25 cellular contexts compared by ENCODE assay signal in the genomic region with DNA sequence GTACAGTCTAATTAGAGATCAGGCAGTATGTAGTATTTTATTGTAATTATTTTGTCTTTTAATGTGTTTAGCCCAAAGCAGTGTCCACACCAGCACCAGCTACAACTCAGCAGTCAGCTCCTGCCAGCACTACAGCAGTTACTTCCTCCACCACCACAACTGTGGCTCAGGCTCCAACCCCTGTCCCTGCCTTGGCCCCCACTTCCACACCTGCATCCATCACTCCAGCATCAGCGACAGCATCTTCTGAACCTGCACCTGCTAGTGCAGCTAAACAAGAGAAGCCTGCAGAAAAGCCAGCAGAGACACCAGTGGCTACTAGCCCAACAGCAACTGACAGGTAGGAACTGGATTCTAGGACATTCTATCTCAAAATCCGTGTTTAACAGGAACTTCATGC.
"Had no signal": no experiment of that assay in that cellular context is flagged by ENCODE, and none has a peak within 500 bp of the region (broad histone marks: within the 10 kb centered on the region; RNA-seq: fewer than 3 reads in every experiment).

No MANE protein-coding gene starts in this region.

- ATAC-seq: activated CD8-positive, alpha-beta memory T cell treated with anti-CD3 and anti-CD28 coated beads, Interleukin-2, amount 10 ng/mL, durations not matched to agents 7 days and 5 days; activated T-cell treated with anti-CD3 and anti-CD28 coated beads, Interleukin-2, amount 50 U/mL, for 4 hours; PC-3 had no signal

- DNase-seq: activated B cell treated with CpG ODN at 0.5 μM for 24 hours; activated CD4-positive, alpha-beta T cell treated with anti-CD3 and anti-CD28 coated beads for 1 hour; activated CD4-positive, alpha-beta T cell treated with anti-CD3 and anti-CD28 coated beads, Interleukin-2, amount 10 ng/mL, durations not matched to agents 24 days and 14 days; activated CD4-positive, alpha-beta T cell treated with anti-CD3 and anti-CD28 coated beads, Interleukin-2, amount 50 U/mL, for 48 hours; activated CD8-positive, alpha-beta memory T cell treated with anti-CD3 and anti-CD28 coated beads, Interleukin-2, amount 10 ng/mL, durations not matched to agents 7 days and 5 days; activated gamma-delta T cell treated with Interleukin-2 at 50 U/mL for 16 hours; activated naive CD4-positive, alpha-beta T cell treated with anti-CD3 and anti-CD28 coated beads, Interleukin-2, amount 10 ng/mL, durations not matched to agents 7 days and 5 days; activated naive CD8-positive, alpha-beta T cell treated with anti-CD3 and anti-CD28 coated beads for 36 hours; activated T-cell treated with anti-CD3 and anti-CD28 coated beads, Interleukin-2, amount 50 U/mL, for 4 hours; cerebellar nuclear complex; Karpas-422; MM.1S; NCI-H1105; NCI-H1436; NCI-H1694 treated with DMSO at 0.1 percent for 48 hours; NCI-H2029 treated with DMSO at 0.1 percent for 48 hours; NCI-H345; NCI-H510A; NCI-H69; PC-3; SHP77; T-helper 9 cell had no signal

- H3K9me3 Mint-ChIP-seq: activated B cell treated with CpG ODN at 0.5 μM for 24 hours; activated CD4-positive, alpha-beta T cell treated with anti-CD3 and anti-CD28 coated beads, Interleukin-2, amount 10 ng/mL, durations not matched to agents 24 days and 14 days; activated naive CD4-positive, alpha-beta T cell treated with anti-CD3 and anti-CD28 coated beads, Interleukin-2, amount 10 ng/mL, durations not matched to agents 7 days and 5 days; activated T-cell treated with anti-CD3 and anti-CD28 coated beads, Interleukin-2, amount 50 U/mL, for 4 hours; activated T-helper 2 cell treated with anti-CD3 and anti-CD28 coated beads, Interferon-gamma antibody, Interleukin-2, Interleukin-4, amounts not matched to agents 10 μg/mL and 5 μg/mL and 100 μg/mL, durations not matched to agents 14 hours and 24 hours and 36 hours; T-helper 1 cell treated with Interleukin-12 subunit alpha and Interleukin-12 subunit beta and Interleukin-4 antibody, amounts not matched to agents 30 μg/mL and 1 μg/mL, for 36 hours had no signal

- H3K27me3 Mint-ChIP-seq: activated B cell treated with CpG ODN at 0.5 μM for 24 hours; activated CD4-positive, alpha-beta T cell treated with anti-CD3 and anti-CD28 coated beads, Interleukin-2, amount 10 ng/mL, durations not matched to agents 24 days and 14 days; activated CD8-positive, alpha-beta memory T cell treated with anti-CD3 and anti-CD28 coated beads, Interleukin-2, amount 10 ng/mL, durations not matched to agents 7 days and 5 days; activated naive CD4-positive, alpha-beta T cell treated with anti-CD3 and anti-CD28 coated beads, Interleukin-2, amount 10 ng/mL, durations not matched to agents 7 days and 5 days; activated naive CD8-positive, alpha-beta T cell treated with anti-CD3 and anti-CD28 coated beads for 36 hours had no signal

- FAIRE-seq: RCC 7860 had no signal

- H3K4me3 Mint-ChIP-seq: activated B cell treated with CpG ODN at 0.5 μM for 24 hours; activated CD4-positive, alpha-beta T cell treated with anti-CD3 and anti-CD28 coated beads, Interleukin-2, amount 10 ng/mL, durations not matched to agents 24 days and 14 days; activated CD8-positive, alpha-beta memory T cell treated with anti-CD3 and anti-CD28 coated beads, Interleukin-2, amount 10 ng/mL, durations not matched to agents 7 days and 5 days; activated naive CD4-positive, alpha-beta T cell treated with anti-CD3 and anti-CD28 coated beads, Interleukin-2, amount 10 ng/mL, durations not matched to agents 7 days and 5 days; activated naive CD8-positive, alpha-beta T cell treated with anti-CD3 and anti-CD28 coated beads for 36 hours; activated T-cell treated with anti-CD3 and anti-CD28 coated beads, Interleukin-2, amount 50 U/mL, for 4 hours; T-helper 1 cell treated with Interleukin-12 subunit alpha and Interleukin-12 subunit beta and Interleukin-4 antibody, amounts not matched to agents 30 μg/mL and 1 μg/mL, for 36 hours had no signal

- H3K27ac Mint-ChIP-seq: activated B cell treated with CpG ODN at 0.5 μM for 24 hours; activated CD4-positive, alpha-beta T cell treated with anti-CD3 and anti-CD28 coated beads, Interleukin-2, amount 10 ng/mL, durations not matched to agents 24 days and 14 days; activated CD8-positive, alpha-beta memory T cell treated with anti-CD3 and anti-CD28 coated beads, Interleukin-2, amount 10 ng/mL, durations not matched to agents 7 days and 5 days; activated naive CD4-positive, alpha-beta T cell treated with anti-CD3 and anti-CD28 coated beads, Interleukin-2, amount 10 ng/mL, durations not matched to agents 7 days and 5 days; activated naive CD8-positive, alpha-beta T cell treated with anti-CD3 and anti-CD28 coated beads for 36 hours; activated T-helper 2 cell treated with anti-CD3 and anti-CD28 coated beads, Interferon-gamma antibody, Interleukin-2, Interleukin-4, amounts not matched to agents 10 μg/mL and 5 μg/mL and 100 μg/mL, durations not matched to agents 14 hours and 24 hours and 36 hours; T-helper 1 cell treated with Interleukin-12 subunit alpha and Interleukin-12 subunit beta and Interleukin-4 antibody, amounts not matched to agents 30 μg/mL and 1 μg/mL, for 36 hours had no signal
